In the genomic region with DNA sequence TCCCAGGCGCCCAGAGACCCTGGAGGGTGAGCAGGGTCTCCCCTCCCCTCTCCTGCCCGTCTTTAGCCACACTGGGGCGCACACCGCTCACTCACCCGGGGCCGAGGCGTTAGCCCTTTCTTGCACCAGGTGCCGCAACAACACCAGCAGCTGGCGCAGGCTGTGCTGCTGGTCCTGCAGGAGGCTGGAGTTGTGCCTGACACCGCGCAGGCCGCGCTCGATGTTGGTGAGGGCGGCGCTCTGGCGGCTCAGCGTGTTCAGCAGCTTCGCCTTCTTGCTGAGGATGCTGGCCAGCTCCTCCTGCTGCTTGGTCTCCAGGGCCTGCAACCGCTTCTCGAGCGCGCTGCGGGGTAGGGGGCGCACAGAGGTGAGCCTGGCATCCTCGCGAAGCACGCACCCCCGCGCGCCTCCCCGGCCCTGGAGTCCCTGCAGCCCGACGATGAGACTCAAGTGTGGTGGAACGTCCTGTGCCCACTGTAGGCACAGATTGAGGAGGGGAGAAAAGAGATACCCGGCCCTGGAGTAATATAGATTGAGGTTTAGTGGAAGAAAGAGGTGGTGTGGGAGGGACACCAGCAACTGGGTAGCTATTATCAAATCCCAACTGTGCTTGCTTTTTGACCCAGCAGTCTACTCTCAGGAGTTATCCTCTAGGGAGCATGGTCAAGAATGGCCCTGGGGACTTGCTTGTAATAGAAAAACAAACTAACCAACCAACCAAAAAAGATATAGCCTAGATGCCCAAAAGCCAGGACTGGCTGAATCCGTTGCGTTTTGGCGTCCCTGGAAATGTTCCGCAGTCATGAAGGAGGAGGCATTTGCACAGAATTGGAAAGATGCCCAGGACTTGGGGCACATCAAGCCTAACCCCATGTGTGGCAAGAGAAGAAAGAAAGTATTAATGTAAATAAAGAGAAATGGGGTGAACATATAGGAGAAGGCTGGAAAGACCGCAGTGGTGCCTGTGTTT, we compare ENCODE assay signal across 9 cellular contexts. TPM values are rescaled to one million over a fixed set of nuclear protein-coding genes. Genes with fewer than 3 reads are reported as not detected.
DNase-seq lines count a peak whose midpoint lies in the region; ATAC-seq, FAIRE-seq and TF ChIP-seq lines count a peak whose summit lies in the region.
"Had no signal": no experiment of that assay in that cellular context is flagged by ENCODE, and none has a peak within 500 bp of the region (broad histone marks: within the 10 kb centered on the region; RNA-seq: fewer than 3 reads in every experiment).

No MANE protein-coding gene starts in this region.

- no peaks in the 10 kb centered on the region for H3K36me3 ChIP-seq in GM23338 (ENCODE audit: insufficient read depth)
- H3K36me3 ChIP-seq in heart right ventricle: no peaks in the 10 kb centered on the region
- no peaks in the 10 kb centered on the region for H3K36me3 ChIP-seq in prostate gland

- peak overlapping the region; percentile 94 for H2AFZ ChIP-seq in GM23338

- DNase-seq in GM23338 (ENCODE audit: low spot score): peak; percentile 93
- DNase-seq in RPMI8226: peak; percentile 48
- peak in 1 of 2 donors; percentile 61 for DNase-seq in heart right ventricle
- DNase-seq in prostate gland (ENCODE audit: low spot score): peak; percentile 69
- DNase-seq in RWPE1 (ENCODE audit: low spot score): no peak
- no peak for DNase-seq in urothelium cell line (ENCODE audit: low spot score)
- no peak for DNase-seq in NCI-H748 (lab: John Stamatoyannopoulos, UW; ENCODE audit: unreplicated experiment)
- DNase-seq in NCI-H774 (lab: John Stamatoyannopoulos, UW): no peak
- DNase-seq: KG1 had no signal

- no peaks in the 10 kb centered on the region for H3K9me3 Mint-ChIP-seq in GM23338

- 0 out of 2 replicates have a peak, but pooled peaks cover 3% of the 10 kb centered on the region for H4K20me1 ChIP-seq in GM23338 (replicated peaks; ENCODE audit: insufficient read depth)

- POLR2A ChIA-PET in RWPE1 (lab: Yijun Ruan, JAX; ENCODE audit: low non-redundant PET): no interaction called here

- no peaks in the 10 kb centered on the region for H3K9me2 ChIP-seq in GM23338 (ENCODE audit: insufficient read depth)

- H3K4me2 ChIP-seq in GM23338: peak overlapping the region; percentile 76

- CTCF ChIA-PET in RWPE1 (lab: Yijun Ruan, JAX): no interaction called here

- no peak for TF ChIP-seq POLR2A in prostate gland (IDR thresholded peaks at IDR 0.05)

- peaks cover 6% of the 10 kb centered on the region for H3K4me1 Mint-ChIP-seq in GM23338

- FAIRE-seq in urothelium cell line (lab: Jason Lieb, UNC): no peak

- H3K4me3 ChIP-seq in GM23338 (peak overlapping the region; percentile 47), heart right ventricle (no peak overlapping the region), prostate gland (no peak overlapping the region)

- ATAC-seq in GM23338 (peak; percentile 99), heart right ventricle (peak; percentile 73 to 84 (median 78))

- H3F3A ChIP-seq in GM23338 (replicated peaks; ENCODE audit: low read depth): no peaks in the 10 kb centered on the region

- H3K4me1 ChIP-seq in GM23338 (ENCODE audit: insufficient read depth) (peaks cover 4% of the 10 kb centered on the region; the same call in 1 of the 2 replicates), heart right ventricle (peaks cover 0 to 16% (median 8%) of the 10 kb centered on the region in 9 donors), prostate gland (replicated peaks) (peaks cover 5% of the 10 kb centered on the region)

- no peak overlapping the region for H3K27ac Mint-ChIP-seq in GM23338

- peaks cover 23% of the 10 kb centered on the region for H3K27me3 Mint-ChIP-seq in GM23338 (ENCODE audit: insufficient read depth, low read depth, poor library complexity)

- H3K9me3 ChIP-seq in heart right ventricle (no peaks in the 10 kb centered on the region), prostate gland (no peaks in the 10 kb centered on the region)

- no peaks in the 10 kb centered on the region for H3K79me2 ChIP-seq in GM23338 (replicated peaks; ENCODE audit: insufficient read depth)

- peaks cover 10% of the 10 kb centered on the region for H3K27me3 ChIP-seq in GM23338 (ENCODE audit: insufficient read depth)
- peaks cover 0 to 23% (median 8%) of the 10 kb centered on the region in 7 donors for H3K27me3 ChIP-seq in heart right ventricle
- H3K27me3 ChIP-seq in prostate gland (replicated peaks; ENCODE audit: insufficient read depth): no peaks in the 10 kb centered on the region

- WGBS in heart right ventricle, 2 donors: 12 to 14% methylated on average over 41 of the region's 41 CpGs
- WGBS in prostate gland: 12% methylated on average over 38 of the region's 41 CpGs

- no peaks in the 10 kb centered on the region for H3K36me3 Mint-ChIP-seq in GM23338 (ENCODE audit: low read depth)

- no peak overlapping the region for H3K27ac ChIP-seq in GM23338 (ENCODE audit: low read depth)
- H3K27ac ChIP-seq in heart right ventricle: no peak overlapping the region
- H3K27ac ChIP-seq in prostate gland: no peak overlapping the region
- H3K27ac ChIP-seq in RWPE1: no peak overlapping the region

- intact Hi-C loops in heart right ventricle (cut with DNase I) (loop anchor here in 1 of 10 donors (5.0 kb wide), 1 partner anchor 38 kb away; no protein-coding TSS in a partner anchor), prostate gland (cut with DNase I) (no loop called here)

- TF ChIP-seq CTCF in GM23338 (conservative IDR thresholded peaks at IDR 0.05; ENCODE audit: low read depth in 2 of 2) (peak; percentile 53 to 73), heart right ventricle (IDR thresholded peaks at IDR 0.05) (peak in 7 of 9 donors; percentile 14 to 30 (median 24)), prostate gland (IDR thresholded peaks at IDR 0.05) (peak in 3 of 4 experiments; percentile 37 to 40 (median 38)), RWPE1 (conservative IDR thresholded peaks at IDR 0.05; ENCODE audit: low read depth) (no peak)

- H3K4me3 Mint-ChIP-seq in GM23338: peak overlapping the region; percentile 53; the same call in 2 of the 3 replicates

TF ChIP-seq in GM23338, 12 proteins besides CTCF, POLR2A, EP300 and RAD21 (continues in another document):
- TF ChIP-seq EZH2phosphoT487 (IDR thresholded peaks at IDR 0.05; ENCODE audit: unreplicated experiment) (no peak), ZNF331 (CRISPR knock-in tag; IDR thresholded peaks at IDR 0.05; ENCODE audit: low read depth) (no peak), JUNB (IDR thresholded peaks at IDR 0.05; ENCODE audit: unreplicated experiment) (no peak), POLR2AphosphoS5 (IDR thresholded peaks at IDR 0.05; ENCODE audit: low read depth) (no peak)
- TF ChIP-seq, protein P1, sequence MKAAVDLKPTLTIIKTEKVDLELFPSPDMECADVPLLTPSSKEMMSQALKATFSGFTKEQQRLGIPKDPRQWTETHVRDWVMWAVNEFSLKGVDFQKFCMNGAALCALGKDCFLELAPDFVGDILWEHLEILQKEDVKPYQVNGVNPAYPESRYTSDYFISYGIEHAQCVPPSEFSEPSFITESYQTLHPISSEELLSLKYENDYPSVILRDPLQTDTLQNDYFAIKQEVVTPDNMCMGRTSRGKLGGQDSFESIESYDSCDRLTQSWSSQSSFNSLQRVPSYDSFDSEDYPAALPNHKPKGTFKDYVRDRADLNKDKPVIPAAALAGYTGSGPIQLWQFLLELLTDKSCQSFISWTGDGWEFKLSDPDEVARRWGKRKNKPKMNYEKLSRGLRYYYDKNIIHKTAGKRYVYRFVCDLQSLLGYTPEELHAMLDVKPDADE (IDR thresholded peaks at IDR 0.05): no peak

RNA-seq across cellular contexts. Expression of a gene that starts 30.9 kb away (rescaled TPM):
- total RNA-seq in GM23338 (2014; rRNA removed; shearing (Covaris generic)): 0.17 and 1.0 TPM in 2 replicates
- polyA plus RNA-seq in GM23338 (2016; fragmentation: Nextera tagmentation; extraction: Ambion mirVana) (0.05 TPM in 1 of 2 replicates, not detected in the other), heart right ventricle (under 1 TPM; 0.14 to 0.37 TPM)
- total RNA-seq in heart right ventricle (under 1 TPM in 2 of 10 donors, not detected in 8; 0.05 to 0.44 TPM), prostate gland (1 to 10 TPM in 1 of 2 donors, under 1 TPM in 1; 0.27 to 1.2 TPM)

RNA-seq across cellular contexts. Expression of a gene that starts 51.8 kb away (rescaled TPM):
- 13.7 and 15.0 TPM in 2 replicates for total RNA-seq in GM23338 (2014; rRNA removed; shearing (Covaris generic))
- polyA plus RNA-seq in GM23338 (2016; fragmentation: Nextera tagmentation; extraction: Ambion mirVana) (9.9 and 10.7 TPM in 2 replicates), heart right ventricle (1 to 10 TPM; 2.0 to 2.3 TPM)
- total RNA-seq in heart right ventricle (1 to 10 TPM in 9 of 10 donors, under 1 TPM in 1; 0.99 to 5.9 (median 1.9) TPM), prostate gland (10 to 100 TPM; 15.5 to 33.0 TPM)

Comparison
In these comparisons a context has a peak if more than half of its experiments do, and no peak if none do; other contexts are left out.
1. DNase-seq: peak in GM23338 (single experiment), RPMI8226 (single experiment) and prostate gland (single experiment); none in RWPE1 (single experiment), urothelium cell line (single experiment), NCI-H748 (single experiment) and NCI-H774 (single experiment).